8 cellular contexts compared by ENCODE assay signal in genomic region chr2:101306410-101306809, GRCh38. TPM values are rescaled to one million over a fixed set of nuclear protein-coding genes. Genes with fewer than 3 reads are reported as not detected.
DNase-seq lines count a peak whose midpoint lies in the region; ATAC-seq, FAIRE-seq and TF ChIP-seq lines count a peak whose summit lies in the region.

No MANE protein-coding gene starts in this region.

- no peaks in the 10 kb centered on the region for H3K9me3 ChIP-seq in keratinocyte (ENCODE audit: control insufficient read depth, low read depth, low read length)
- no peaks in the 10 kb centered on the region for H3K9me3 ChIP-seq in transverse colon

- peaks cover 4 to 12% of the 10 kb centered on the region in 2 experiments for H3K36me3 ChIP-seq in keratinocyte (ENCODE audit: control insufficient read depth in 2 of 2, extremely low read depth in 1 of 2, insufficient read depth in 2 of 2, low read length in 2 of 2)
- no peaks in the 10 kb centered on the region for H3K36me3 ChIP-seq in transverse colon

- ATAC-seq in GM19035 (IDR thresholded peaks at IDR 0.05; ENCODE audit: unreplicated experiment) (peak; percentile 3), HG03066 (IDR thresholded peaks at IDR 0.05; ENCODE audit: low read depth, unreplicated experiment) (peak; percentile 1)

- peak overlapping the region; percentile 98 for H3K4me2 ChIP-seq in keratinocyte (ENCODE audit: control insufficient read depth, extremely low read depth, insufficient read depth, low read depth, low read length)

- H2AFZ ChIP-seq in keratinocyte (ENCODE audit: control insufficient read depth, low read length), result no peak overlapping the region

- H3K9me3 Mint-ChIP-seq in activated T-helper 1 cell treated with anti-CD3 and anti-CD28 coated beads, Interleukin-12 subunit alpha, Interleukin-12 subunit beta, Interleukin-2, Interleukin-4 antibody, amounts not matched to agents 30 ng/mL and 10 ng/mL and 1 ng/mL, durations not matched to agents 14 hours and 24 hours and 36 hours, result no peaks in the 10 kb centered on the region

- H3K9ac ChIP-seq in keratinocyte (ENCODE audit: control insufficient read depth, extremely low read depth, insufficient read depth, low read length), result peak overlapping the region; percentile 89

- no peaks in the 10 kb centered on the region for H3K27me3 Mint-ChIP-seq in activated T-helper 1 cell treated with anti-CD3 and anti-CD28 coated beads, Interleukin-12 subunit alpha, Interleukin-12 subunit beta, Interleukin-2, Interleukin-4 antibody, amounts not matched to agents 30 ng/mL and 10 ng/mL and 1 ng/mL, durations not matched to agents 14 hours and 24 hours and 36 hours (ENCODE audit: insufficient read depth)

- peak overlapping the region; percentile 83 to 89 (median 84) for H3K4me3 ChIP-seq in keratinocyte (ENCODE audit: control insufficient read depth in 2 of 3, extremely low read depth in 1 of 3, insufficient read depth in 2 of 3, low read depth in 1 of 3, low read length in 3 of 3)
- peak overlapping the region; percentile 1 to 92 (median 85) for H3K4me3 ChIP-seq in transverse colon

- H3K27me3 ChIP-seq in keratinocyte (ENCODE audit: control insufficient read depth, extremely low read depth, insufficient read depth, low read length) (no peaks in the 10 kb centered on the region), transverse colon (no peaks in the 10 kb centered on the region)

- intact Hi-C loops in activated T-helper 1 cell treated with anti-CD3 and anti-CD28 coated beads, Interleukin-12 subunit alpha, Interleukin-12 subunit beta, Interleukin-2, Interleukin-4 antibody, amounts not matched to agents 30 ng/mL and 10 ng/mL and 1 ng/mL, durations not matched to agents 14 hours and 24 hours and 36 hours (cut with micrococcal nuclease), result loop anchor here (1.0 to 10.0 kb wide), 11 partner anchors 10 to 1131 kb away; partner anchors contain the start of genes CREG2, RPL31 and TBC1D8
- intact Hi-C loops in transverse colon (cut with DNase I; ENCODE audit: low total_unique reads), result no loop called here

- H3K79me2 ChIP-seq in keratinocyte (ENCODE audit: control insufficient read depth, insufficient read depth, low read length), result peaks cover 71% of the 10 kb centered on the region

- no peak for TF ChIP-seq POLR2A in transverse colon (IDR thresholded peaks at IDR 0.05)

- H3K27ac Mint-ChIP-seq in activated T-helper 1 cell treated with anti-CD3 and anti-CD28 coated beads, Interleukin-12 subunit alpha, Interleukin-12 subunit beta, Interleukin-2, Interleukin-4 antibody, amounts not matched to agents 30 ng/mL and 10 ng/mL and 1 ng/mL, durations not matched to agents 14 hours and 24 hours and 36 hours, result peak overlapping the region; percentile 96

- H3K36me3 Mint-ChIP-seq in activated T-helper 1 cell treated with anti-CD3 and anti-CD28 coated beads, Interleukin-12 subunit alpha, Interleukin-12 subunit beta, Interleukin-2, Interleukin-4 antibody, amounts not matched to agents 30 ng/mL and 10 ng/mL and 1 ng/mL, durations not matched to agents 14 hours and 24 hours and 36 hours (ENCODE audit: low read depth), result peaks cover 30% of the 10 kb centered on the region

- TF ChIP-seq EP300 in transverse colon (IDR thresholded peaks at IDR 0.05; ENCODE audit: low read depth), result no peak

- no peak for DNase-seq in activated T-helper 1 cell treated with anti-CD3 and anti-CD28 coated beads, Interleukin-12 subunit alpha, Interleukin-12 subunit beta, Interleukin-2, Interleukin-4 antibody, amounts not matched to agents 30 ng/mL and 10 ng/mL and 1 ng/mL, durations not matched to agents 14 hours and 24 hours and 36 hours (ENCODE audit: low spot score)
- DNase-seq in keratinocyte (ENCODE audit: low read depth, low spot score) (no peak), transverse colon (no peak), NK-92 (lab: John Stamatoyannopoulos, UW; ENCODE audit: unreplicated experiment) (no peak), NCI-H510A treated with DMSO at 0.1 percent for 48 hours (lab: John Stamatoyannopoulos, UW) (no peak), AG08396 (ENCODE audit: low spot score) (no peak)

- H3K4me1 ChIP-seq in keratinocyte (ENCODE audit: control insufficient read depth, extremely low read depth, insufficient read depth, low read length) (peaks cover 35% of the 10 kb centered on the region), transverse colon (peaks cover 11 to 61% (median 34%) of the 10 kb centered on the region in 4 donors)

- in situ Hi-C loops in transverse colon (cut with MboI; ENCODE audit: low pct_ligation_motif_present in 1 of 4, low pct_unique_long_range_greater_than_20kb in 1 of 4, low sequenced_read_pairs in 3 of 4), result no loop called here

- TF ChIP-seq CTCF in keratinocyte (optimal IDR thresholded peaks at IDR 0.05 in 1 of 3, IDR thresholded peaks at IDR 0.05 in 1 of 3, conservative IDR thresholded peaks at IDR 0.05 in 1 of 3; ENCODE audit: extremely low read depth in 1 of 3, insufficient read depth in 2 of 3, low read length in 3 of 3) (no peak), transverse colon (IDR thresholded peaks at IDR 0.05) (no peak)

- dilution Hi-C loops in keratinocyte (cut with MboI; ENCODE audit: extremely low pct_ligation_motif_present, low sequenced_read_pairs), result no loop called here

- H3K4me3 Mint-ChIP-seq in activated T-helper 1 cell treated with anti-CD3 and anti-CD28 coated beads, Interleukin-12 subunit alpha, Interleukin-12 subunit beta, Interleukin-2, Interleukin-4 antibody, amounts not matched to agents 30 ng/mL and 10 ng/mL and 1 ng/mL, durations not matched to agents 14 hours and 24 hours and 36 hours, result peak overlapping the region; percentile 92

- H3K27ac ChIP-seq in keratinocyte (ENCODE audit: control insufficient read depth, insufficient read depth, low read length) (peak overlapping the region; percentile 93), transverse colon (peak overlapping the region; percentile 92 to 95 (median 94))

- H4K20me1 ChIP-seq in keratinocyte (ENCODE audit: control insufficient read depth, extremely low read depth, insufficient read depth, low read length), result peaks cover 28% of the 10 kb centered on the region

- peaks cover 71% of the 10 kb centered on the region for H3K4me1 Mint-ChIP-seq in activated T-helper 1 cell treated with anti-CD3 and anti-CD28 coated beads, Interleukin-12 subunit alpha, Interleukin-12 subunit beta, Interleukin-2, Interleukin-4 antibody, amounts not matched to agents 30 ng/mL and 10 ng/mL and 1 ng/mL, durations not matched to agents 14 hours and 24 hours and 36 hours (ENCODE audit: low read depth)

- H3K9me1 ChIP-seq in keratinocyte (ENCODE audit: control insufficient read depth, extremely low read depth, insufficient read depth, low read length), result peaks cover 3% of the 10 kb centered on the region

- WGBS in transverse colon (ENCODE audit: low coverage in 1 of 2), 2 donors, result 43% methylated on average over 7 of the region's 7 CpGs; no CpG with 5 or more reads in 1 of the 2 donors

- FAIRE-seq in keratinocyte (lab: Jason Lieb, UNC), result no peak

RNA-seq across cellular contexts. Expression of gene RNF149, which starts 2.1 kb away (rescaled TPM):
- 54.8 and 55.9 TPM in 2 replicates for total RNA-seq in activated T-helper 1 cell treated with anti-CD3 and anti-CD28 coated beads, Interleukin-12 subunit alpha, Interleukin-12 subunit beta, Interleukin-2, Interleukin-4 antibody, amounts not matched to agents 30 ng/mL and 10 ng/mL and 1 ng/mL, durations not matched to agents 14 hours and 24 hours and 36 hours
- polyA plus RNA-seq in keratinocyte, result 40.5 to 68.0 TPM (median 47.1 TPM) in 3 replicates
- polyA plus RNA-seq in keratinocyte (2011; ENCODE audit: low read depth), result 33.8 TPM
- 14.7 and 27.4 TPM in 2 replicates for polyA plus RNA-seq in keratinocyte (2011; cell fraction: cytosol; rRNA removed)
- 87.2 and 116 TPM in 2 replicates for polyA plus RNA-seq in keratinocyte (2011; cell fraction: nucleus; rRNA removed)
- polyA plus RNA-seq in keratinocyte (2012; ENCODE audit: low replicate concordance), result 44.1 and 71.2 TPM in 2 replicates
- polyA minus RNA-seq in keratinocyte, result 14.3 to 51.5 TPM (median 30.2 TPM) in 3 replicates
- 34.9 TPM for polyA minus RNA-seq in keratinocyte (2011; cell fraction: cytosol; rRNA and poly(A)+ RNA removed)
- 64.6 and 83.7 TPM in 2 replicates for polyA minus RNA-seq in keratinocyte (2011; cell fraction: nucleus; rRNA and poly(A)+ RNA removed)
- 100 to 1,000 TPM in 1 of 4 donors, 10 to 100 TPM in 3; 22.7 to 100 (median 54.6) TPM for total RNA-seq in transverse colon

RNA-seq across cellular contexts. Expression of gene CNOT11, which starts 53.7 kb away (rescaled TPM):
- total RNA-seq in activated T-helper 1 cell treated with anti-CD3 and anti-CD28 coated beads, Interleukin-12 subunit alpha, Interleukin-12 subunit beta, Interleukin-2, Interleukin-4 antibody, amounts not matched to agents 30 ng/mL and 10 ng/mL and 1 ng/mL, durations not matched to agents 14 hours and 24 hours and 36 hours, result 70.6 and 74.7 TPM in 2 replicates
- 46.0 to 83.1 TPM (median 81.1 TPM) in 3 replicates for polyA plus RNA-seq in keratinocyte
- 20.8 TPM for polyA plus RNA-seq in keratinocyte (2011; ENCODE audit: low read depth)
- polyA plus RNA-seq in keratinocyte (2011; cell fraction: cytosol; rRNA removed), result 69.5 and 98.6 TPM in 2 replicates
- 90.7 and 95.7 TPM in 2 replicates for polyA plus RNA-seq in keratinocyte (2011; cell fraction: nucleus; rRNA removed)
- 25.7 and 29.6 TPM in 2 replicates for polyA plus RNA-seq in keratinocyte (2012; ENCODE audit: low replicate concordance)
- 48.2 to 76.0 TPM (median 73.5 TPM) in 3 replicates for polyA minus RNA-seq in keratinocyte
- polyA minus RNA-seq in keratinocyte (2011; cell fraction: cytosol; rRNA and poly(A)+ RNA removed), result 39.1 TPM
- polyA minus RNA-seq in keratinocyte (2011; cell fraction: nucleus; rRNA and poly(A)+ RNA removed), result 21.6 and 33.7 TPM in 2 replicates
- total RNA-seq in transverse colon, result 10 to 100 TPM; 36.8 to 48.4 (median 37.6) TPM
